Comparison of ENCODE assay signal across 19 cellular contexts in genomic region chr1:43660355-43660754, GRCh38.
"Had no signal": no experiment of that assay in that cellular context is flagged by ENCODE, and none has a peak within 500 bp of the region (broad histone marks: within the 10 kb centered on the region; RNA-seq: fewer than 3 reads in every experiment).

No MANE protein-coding gene starts in this region.

- H3K4me3 ChIP-seq: tibial nerve, uterus had no signal

- H3K27ac Mint-ChIP-seq: activated CD4-positive, alpha-beta memory T cell treated with anti-CD3 and anti-CD28 coated beads, Interleukin-2, amount 10 ng/mL, durations not matched to agents 7 days and 5 days; activated naive CD8-positive, alpha-beta T cell treated with anti-CD3 and anti-CD28 coated beads, Interleukin-2, amount 10 ng/mL, durations not matched to agents 7 days and 5 days; dendritic cell treated with granulocyte-macrophage colony-stimulating factor and Interleukin-4, amounts not matched to agents 40 ng/mL and 50 ng/mL, for 4 days; natural killer cell had no signal

- H3K4me3 Mint-ChIP-seq: activated CD4-positive, alpha-beta memory T cell treated with anti-CD3 and anti-CD28 coated beads, Interleukin-2, amount 10 ng/mL, durations not matched to agents 7 days and 5 days; activated naive CD8-positive, alpha-beta T cell treated with anti-CD3 and anti-CD28 coated beads, Interleukin-2, amount 10 ng/mL, durations not matched to agents 7 days and 5 days; dendritic cell treated with granulocyte-macrophage colony-stimulating factor and Interleukin-4, amounts not matched to agents 40 ng/mL and 50 ng/mL, for 4 days; natural killer cell had no signal

- H3K9me3 Mint-ChIP-seq: activated CD4-positive, alpha-beta memory T cell treated with anti-CD3 and anti-CD28 coated beads, Interleukin-2, amount 10 ng/mL, durations not matched to agents 7 days and 5 days; activated naive CD8-positive, alpha-beta T cell treated with anti-CD3 and anti-CD28 coated beads, Interleukin-2, amount 10 ng/mL, durations not matched to agents 7 days and 5 days; dendritic cell treated with granulocyte-macrophage colony-stimulating factor and Interleukin-4, amounts not matched to agents 40 ng/mL and 50 ng/mL, for 4 days; natural killer cell had no signal

- H3K27me3 Mint-ChIP-seq: activated CD4-positive, alpha-beta memory T cell treated with anti-CD3 and anti-CD28 coated beads, Interleukin-2, amount 10 ng/mL, durations not matched to agents 7 days and 5 days; activated naive CD8-positive, alpha-beta T cell treated with anti-CD3 and anti-CD28 coated beads, Interleukin-2, amount 10 ng/mL, durations not matched to agents 7 days and 5 days; dendritic cell treated with granulocyte-macrophage colony-stimulating factor and Interleukin-4, amounts not matched to agents 40 ng/mL and 50 ng/mL, for 4 days had no signal

- H3K9me3 ChIP-seq: neutrophil, tibial nerve, uterus had no signal

- H3K27me3 ChIP-seq: neutrophil, tibial nerve, uterus had no signal

- ATAC-seq: natural killer cell had no signal

- DNase-seq: activated CD4-positive, alpha-beta memory T cell treated with anti-CD3 and anti-CD28 coated beads, Interleukin-2, amount 10 ng/mL, durations not matched to agents 7 days and 5 days; activated CD4-positive, alpha-beta T cell treated with anti-CD3 and anti-CD28 coated beads for 4 hours; activated CD8-positive, alpha-beta memory T cell treated with anti-CD3 and anti-CD28 coated beads, Interleukin-2, amount 50 U/mL, for 4 hours; activated naive CD8-positive, alpha-beta T cell treated with anti-CD3 and anti-CD28 coated beads, Interleukin-2, amount 10 ng/mL, durations not matched to agents 7 days and 5 days; cerebellar nuclear complex; effector memory CD4-positive, alpha-beta T cell; foreskin melanocyte; kidney glomerular epithelial cell; mesendoderm; natural killer cell; stimulated activated CD4-positive, alpha-beta T cell treated with anti-CD3 and anti-CD28 coated beads, Interleukin-2, amount 100 ng/mL, for 48 hours; stimulated activated naive CD4-positive, alpha-beta T cell; substantia nigra; T-helper 2 cell; uterus had no signal

- H3K4me1 ChIP-seq: tibial nerve, uterus had no signal

- H3K27ac ChIP-seq: epithelial cell of prostate, neutrophil, tibial nerve, uterus had no signal
